In the genomic region with DNA sequence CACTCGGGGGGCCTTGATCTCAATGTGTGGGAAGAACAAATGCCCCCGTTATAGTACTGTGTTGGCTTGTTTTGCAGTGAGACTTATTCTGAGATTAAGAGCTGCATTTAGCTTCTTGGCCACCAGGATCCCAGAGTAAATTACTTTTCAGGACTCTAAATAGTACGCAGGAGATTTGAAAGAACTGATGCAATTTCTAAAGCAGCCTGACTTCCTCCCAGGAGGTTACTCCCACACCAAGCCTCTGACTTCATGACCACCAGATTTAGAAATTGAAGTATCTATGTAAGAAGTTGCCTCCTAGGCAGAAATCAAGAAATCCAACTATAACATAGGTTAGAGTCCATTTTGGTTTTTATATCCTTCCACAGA, we compare ENCODE assay signal across 14 cellular contexts.
DNase-seq lines count a peak whose midpoint lies in the region; ATAC-seq and TF ChIP-seq lines count a peak whose summit lies in the region.
"Had no signal": no experiment of that assay in that cellular context is flagged by ENCODE, and none has a peak within 500 bp of the region (broad histone marks: within the 10 kb centered on the region; RNA-seq: fewer than 3 reads in every experiment).

No MANE protein-coding gene starts in this region.

- no peaks in the 10 kb centered on the region for H3K27me3 ChIP-seq in SK-N-SH (ENCODE audit: insufficient read depth)
- H3K27me3 ChIP-seq: esophagus squamous epithelium had no signal

- POLR2A ChIA-PET in SK-N-SH (lab: Yijun Ruan, JAX): no interaction called here

- H2AFZ ChIP-seq in SK-N-SH (ENCODE audit: low read depth): no peak overlapping the region

- H3K27ac Mint-ChIP-seq in type B pancreatic cell: no peak overlapping the region
- H3K27ac Mint-ChIP-seq: activated T-helper 2 cell treated with anti-CD3 and anti-CD28 coated beads, Interferon-gamma antibody, Interleukin-2, Interleukin-4, amounts not matched to agents 10 μg/mL and 5 μg/mL and 100 μg/mL, durations not matched to agents 14 hours and 24 hours and 36 hours; T-helper 1 cell treated with Interleukin-12 subunit alpha and Interleukin-12 subunit beta and Interleukin-4 antibody, amounts not matched to agents 30 μg/mL and 1 μg/mL, for 36 hours had no signal

- peaks cover 66 to 69% of the 10 kb centered on the region in 2 experiments for H3K36me3 ChIP-seq in SK-N-SH (replicated peaks in 1 of 2; ENCODE audit: control insufficient read depth in 1 of 2, insufficient read depth in 2 of 2, low read length in 1 of 2)

- H3K27ac ChIP-seq in SK-N-SH (ENCODE audit: low read depth in 2 of 2, low read length in 1 of 2): peak overlapping the region in 1 of 2 experiments; percentile 60; a peak in 1 of 4 replicates
- H3K27ac ChIP-seq: 22Rv1, esophagus squamous epithelium had no signal

- no peak for TF ChIP-seq EP300 in SK-N-SH (IDR thresholded peaks at IDR 0.05; ENCODE audit: borderline replicate concordance in 1 of 2, low read depth in 1 of 2, low read length in 1 of 2)

- H3K4me3 Mint-ChIP-seq in type B pancreatic cell: no peak overlapping the region
- H3K4me3 Mint-ChIP-seq: neural crest cell; T-helper 1 cell treated with Interleukin-12 subunit alpha and Interleukin-12 subunit beta and Interleukin-4 antibody, amounts not matched to agents 30 μg/mL and 1 μg/mL, for 36 hours had no signal

- peak; percentile 21; the same call in 1 of the 2 replicates for TF ChIP-seq CTCF in SK-N-SH (IDR thresholded peaks at IDR 0.05)
- peak; percentile 48 for TF ChIP-seq CTCF in type B pancreatic cell (conservative IDR thresholded peaks at IDR 0.05)

- H3K4me3 ChIP-seq in SK-N-SH (ENCODE audit: low read depth in 2 of 2, low read length in 1 of 2): no peak overlapping the region
- H3K4me3 ChIP-seq: esophagus squamous epithelium had no signal

- CTCF ChIA-PET in SK-N-SH (lab: Yijun Ruan, JAX): interaction anchor here (1.7 kb wide), 1 partner anchor 15 kb away, joined by 6 read pairs; no protein-coding TSS in a partner anchor

- ATAC-seq in SK-N-SH treated with all-trans-retinoic acid at 6 μM for 48 hours (no peak; the same call in 2 of the 3 replicates), left ventricle myocardium superior (peak; percentile 88)

- no peak for TF ChIP-seq RAD21 in SK-N-SH (IDR thresholded peaks at IDR 0.05; ENCODE audit: low read length)

- H3F3A ChIP-seq in SK-N-SH (replicated peaks; ENCODE audit: insufficient read depth): peaks cover 79% of the 10 kb centered on the region

- peaks cover 0 to 14% of the 10 kb centered on the region in 2 experiments; a peak in 1 of 4 replicates for H3K4me1 ChIP-seq in SK-N-SH (ENCODE audit: control insufficient read depth in 1 of 2, insufficient read depth in 2 of 2, low read depth in 1 of 2, low read length in 1 of 2)

- peaks cover 69% of the 10 kb centered on the region for H3K79me2 ChIP-seq in SK-N-SH (ENCODE audit: insufficient read depth)

- no peaks in the 10 kb centered on the region for H3K9me3 Mint-ChIP-seq in type B pancreatic cell
- H3K9me3 Mint-ChIP-seq: activated T-helper 2 cell treated with anti-CD3 and anti-CD28 coated beads, Interferon-gamma antibody, Interleukin-2, Interleukin-4, amounts not matched to agents 10 μg/mL and 5 μg/mL and 100 μg/mL, durations not matched to agents 14 hours and 24 hours and 36 hours; neural crest cell; T-helper 1 cell treated with Interleukin-12 subunit alpha and Interleukin-12 subunit beta and Interleukin-4 antibody, amounts not matched to agents 30 μg/mL and 1 μg/mL, for 36 hours had no signal

- DNase-seq in SK-N-SH (no peak), SKM-1 treated with dmso at 0.1 percent for 144 hours (lab: John Stamatoyannopoulos, UW; ENCODE audit: unreplicated experiment) (peak; percentile 90), left ventricle myocardium superior (no peak), type B pancreatic cell (ENCODE audit: extremely low spot score, unreplicated experiment) (no peak), T-helper 1 cell (no peak), NCI-H2171 treated with DMSO at 0.1 percent for 48 hours (lab: John Stamatoyannopoulos, UW) (no peak), DMS79 treated with DMSO at 0.1 percent for 48 hours (lab: John Stamatoyannopoulos, UW) (no peak)
- DNase-seq: esophagus squamous epithelium, NCI-H1436 treated with DMSO at 0.1 percent for 48 hours had no signal

- no peak overlapping the region for H3K9ac ChIP-seq in SK-N-SH

- intact Hi-C loops in left ventricle myocardium superior (cut with micrococcal nuclease): no loop called here

- no peaks in the 10 kb centered on the region for H3K9me2 ChIP-seq in SK-N-SH

- peaks cover 8% of the 10 kb centered on the region for H3K36me3 Mint-ChIP-seq in type B pancreatic cell

- no peaks in the 10 kb centered on the region for H4K20me1 ChIP-seq in SK-N-SH (ENCODE audit: insufficient read depth)

- H3K27me3 Mint-ChIP-seq in type B pancreatic cell: no peaks in the 10 kb centered on the region

- WGBS in SK-N-SH (ENCODE audit: low lambda C conversion rate): 85% methylated on average over 3 of the region's 3 CpGs

- H3K4me2 ChIP-seq in SK-N-SH: no peak overlapping the region

- peaks cover 15% of the 10 kb centered on the region for H3K4me1 Mint-ChIP-seq in type B pancreatic cell (ENCODE audit: unreplicated experiment)
- H3K4me1 Mint-ChIP-seq: neural crest cell had no signal

- no peaks in the 10 kb centered on the region for H3K9me3 ChIP-seq in SK-N-SH
- H3K9me3 ChIP-seq: esophagus squamous epithelium had no signal

TF ChIP-seq in SK-N-SH, 30 proteins besides CTCF, POLR2A, EP300 and RAD21:
- no peak for TF ChIP-seq FOXJ3 (CRISPR knock-in tag; IDR thresholded peaks at IDR 0.05)
- TF ChIP-seq, protein P1, sequence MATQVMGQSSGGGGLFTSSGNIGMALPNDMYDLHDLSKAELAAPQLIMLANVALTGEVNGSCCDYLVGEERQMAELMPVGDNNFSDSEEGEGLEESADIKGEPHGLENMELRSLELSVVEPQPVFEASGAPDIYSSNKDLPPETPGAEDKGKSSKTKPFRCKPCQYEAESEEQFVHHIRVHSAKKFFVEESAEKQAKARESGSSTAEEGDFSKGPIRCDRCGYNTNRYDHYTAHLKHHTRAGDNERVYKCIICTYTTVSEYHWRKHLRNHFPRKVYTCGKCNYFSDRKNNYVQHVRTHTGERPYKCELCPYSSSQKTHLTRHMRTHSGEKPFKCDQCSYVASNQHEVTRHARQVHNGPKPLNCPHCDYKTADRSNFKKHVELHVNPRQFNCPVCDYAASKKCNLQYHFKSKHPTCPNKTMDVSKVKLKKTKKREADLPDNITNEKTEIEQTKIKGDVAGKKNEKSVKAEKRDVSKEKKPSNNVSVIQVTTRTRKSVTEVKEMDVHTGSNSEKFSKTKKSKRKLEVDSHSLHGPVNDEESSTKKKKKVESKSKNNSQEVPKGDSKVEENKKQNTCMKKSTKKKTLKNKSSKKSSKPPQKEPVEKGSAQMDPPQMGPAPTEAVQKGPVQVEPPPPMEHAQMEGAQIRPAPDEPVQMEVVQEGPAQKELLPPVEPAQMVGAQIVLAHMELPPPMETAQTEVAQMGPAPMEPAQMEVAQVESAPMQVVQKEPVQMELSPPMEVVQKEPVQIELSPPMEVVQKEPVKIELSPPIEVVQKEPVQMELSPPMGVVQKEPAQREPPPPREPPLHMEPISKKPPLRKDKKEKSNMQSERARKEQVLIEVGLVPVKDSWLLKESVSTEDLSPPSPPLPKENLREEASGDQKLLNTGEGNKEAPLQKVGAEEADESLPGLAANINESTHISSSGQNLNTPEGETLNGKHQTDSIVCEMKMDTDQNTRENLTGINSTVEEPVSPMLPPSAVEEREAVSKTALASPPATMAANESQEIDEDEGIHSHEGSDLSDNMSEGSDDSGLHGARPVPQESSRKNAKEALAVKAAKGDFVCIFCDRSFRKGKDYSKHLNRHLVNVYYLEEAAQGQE (IDR thresholded peaks at IDR 0.05; ENCODE audit: low read depth, low read length): no peak
- no peak for TF ChIP-seq YY1 (IDR thresholded peaks at IDR 0.05; ENCODE audit: low read depth)

TF ChIP-seq in SK-N-SH treated with all-trans-retinoic acid at 6 μM for 48 hours, 23 proteins besides CTCF, POLR2A, EP300 and RAD21 (continues in another document):
- TF ChIP-seq TOX (CRISPR knock-in tag; IDR thresholded peaks at IDR 0.05; ENCODE audit: borderline replicate concordance) (no peak), ZC3H10 (CRISPR knock-in tag; IDR thresholded peaks at IDR 0.05) (no peak), ZNF565 (CRISPR knock-in tag; conservative IDR thresholded peaks at IDR 0.05; ENCODE audit: low read depth) (no peak), ZFP3 (CRISPR knock-in tag; IDR thresholded peaks at IDR 0.05) (no peak), TCF4 (CRISPR knock-in tag; IDR thresholded peaks at IDR 0.05; ENCODE audit: borderline replicate concordance) (no peak), BACH2 (CRISPR knock-in tag; IDR thresholded peaks at IDR 0.05; ENCODE audit: borderline replicate concordance) (no peak), PPARA (CRISPR knock-in tag; IDR thresholded peaks at IDR 0.05; ENCODE audit: borderline replicate concordance) (no peak), ZFP30 (CRISPR knock-in tag; IDR thresholded peaks at IDR 0.05) (no peak), ESRRG (CRISPR knock-in tag; IDR thresholded peaks at IDR 0.05) (no peak), SNAI2 (CRISPR knock-in tag; IDR thresholded peaks at IDR 0.05) (no peak), ISL1 (CRISPR knock-in tag; IDR thresholded peaks at IDR 0.05) (no peak), CSDC2 (CRISPR knock-in tag; IDR thresholded peaks at IDR 0.05) (no peak), ZNF8 (CRISPR knock-in tag; IDR thresholded peaks at IDR 0.05) (no peak)
- TF ChIP-seq, protein P2, sequence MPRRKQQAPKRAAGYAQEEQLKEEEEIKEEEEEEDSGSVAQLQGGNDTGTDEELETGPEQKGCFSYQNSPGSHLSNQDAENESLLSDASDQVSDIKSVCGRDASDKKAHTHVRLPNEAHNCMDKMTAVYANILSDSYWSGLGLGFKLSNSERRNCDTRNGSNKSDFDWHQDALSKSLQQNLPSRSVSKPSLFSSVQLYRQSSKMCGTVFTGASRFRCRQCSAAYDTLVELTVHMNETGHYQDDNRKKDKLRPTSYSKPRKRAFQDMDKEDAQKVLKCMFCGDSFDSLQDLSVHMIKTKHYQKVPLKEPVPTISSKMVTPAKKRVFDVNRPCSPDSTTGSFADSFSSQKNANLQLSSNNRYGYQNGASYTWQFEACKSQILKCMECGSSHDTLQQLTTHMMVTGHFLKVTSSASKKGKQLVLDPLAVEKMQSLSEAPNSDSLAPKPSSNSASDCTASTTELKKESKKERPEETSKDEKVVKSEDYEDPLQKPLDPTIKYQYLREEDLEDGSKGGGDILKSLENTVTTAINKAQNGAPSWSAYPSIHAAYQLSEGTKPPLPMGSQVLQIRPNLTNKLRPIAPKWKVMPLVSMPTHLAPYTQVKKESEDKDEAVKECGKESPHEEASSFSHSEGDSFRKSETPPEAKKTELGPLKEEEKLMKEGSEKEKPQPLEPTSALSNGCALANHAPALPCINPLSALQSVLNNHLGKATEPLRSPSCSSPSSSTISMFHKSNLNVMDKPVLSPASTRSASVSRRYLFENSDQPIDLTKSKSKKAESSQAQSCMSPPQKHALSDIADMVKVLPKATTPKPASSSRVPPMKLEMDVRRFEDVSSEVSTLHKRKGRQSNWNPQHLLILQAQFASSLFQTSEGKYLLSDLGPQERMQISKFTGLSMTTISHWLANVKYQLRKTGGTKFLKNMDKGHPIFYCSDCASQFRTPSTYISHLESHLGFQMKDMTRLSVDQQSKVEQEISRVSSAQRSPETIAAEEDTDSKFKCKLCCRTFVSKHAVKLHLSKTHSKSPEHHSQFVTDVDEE (CRISPR knock-in tag; IDR thresholded peaks at IDR 0.05): no peak
